ENCODE assay signal across 35 cellular contexts in genomic region chr22:24930678-24931077, GRCh38. TPM values are rescaled to one million over a fixed set of nuclear protein-coding genes. Genes with fewer than 3 reads are reported as not detected.
"Had no signal": no experiment of that assay in that cellular context is flagged by ENCODE, and none has a peak within 500 bp of the region (broad histone marks: within the 10 kb centered on the region; RNA-seq: fewer than 3 reads in every experiment).

No MANE protein-coding gene starts in this region.

- FAIRE-seq: astrocyte, bronchial epithelial cell had no signal

- H3K27ac ChIP-seq: adrenal gland, ascending aorta, body of pancreas, brain microvascular endothelial cell, cardiac muscle cell had no signal

- H3K27me3 ChIP-seq: adrenal gland, ascending aorta, body of pancreas, brain microvascular endothelial cell, breast epithelium, cardiac muscle cell had no signal

- H3K36me3 ChIP-seq: adrenal gland, brain microvascular endothelial cell, breast epithelium, cardiac muscle cell had no signal

- DNase-seq: activated effector memory CD4-positive, alpha-beta T cell treated with anti-CD3 and anti-CD28 coated beads, Interleukin-2, amount 50 U/mL, for 16 hours; activated effector memory CD4-positive, alpha-beta T cell treated with Interleukin-2 at 50 U/mL for 16 hours; activated gamma-delta T cell; activated gamma-delta T cell treated with Interleukin-2 at 50 U/mL for 16 hours; activated naive CD4-positive, alpha-beta T cell; activated naive CD4-positive, alpha-beta T cell treated with anti-CD3 and anti-CD28 coated beads for 36 hours; activated naive CD4-positive, alpha-beta T cell treated with anti-CD3 and anti-CD28 coated beads, Interleukin-2, amount 10 ng/mL, durations not matched to agents 7 days and 5 days; activated naive CD4-positive, alpha-beta T cell treated with anti-CD3 and anti-CD28 coated beads, Interleukin-2, amount 50 U/mL, for 16 hours; activated naive CD4-positive, alpha-beta T cell treated with Interleukin-2 at 50 U/mL for 16 hours; activated naive CD8-positive, alpha-beta T cell treated with anti-CD3 and anti-CD28 coated beads for 36 hours; activated naive CD8-positive, alpha-beta T cell treated with anti-CD3 and anti-CD28 coated beads, Interleukin-2, amount 10 ng/mL, durations not matched to agents 7 days and 5 days; activated naive CD8-positive, alpha-beta T cell treated with anti-CD3 and anti-CD28 coated beads, Interleukin-2, amount 50 U/mL, for 24 hours; activated T-cell treated with anti-CD3 and anti-CD28 coated beads, Interleukin-2, amount 50 U/mL, for 1 hour; activated T-cell treated with anti-CD3 and anti-CD28 coated beads, Interleukin-2, amount 50 U/mL, for 24 hours; activated T-cell treated with anti-CD3 and anti-CD28 coated beads, Interleukin-2, amount 50 U/mL, for 4 hours; activated T-cell treated with anti-CD3 and anti-CD28 coated beads, Interleukin-2, amount 50 U/mL, for 48 hours; activated T-cell treated with anti-CD3 and anti-CD28 coated beads, Interleukin-2, amount 50 U/mL, for 72 hours; adrenal gland; amniotic stem cell; amygdala; anterior cingulate cortex; aorta; body of pancreas; brain microvascular endothelial cell; caudate nucleus; central memory CD4-positive, alpha-beta T cell; cerebellar nuclear complex had no signal

- ATAC-seq: activated naive CD4-positive, alpha-beta T cell treated with anti-CD3 and anti-CD28 coated beads, Interleukin-2, amount 50 U/mL, for 72 hours; activated naive CD8-positive, alpha-beta T cell treated with anti-CD3 and anti-CD28 coated beads, Interleukin-2, amount 50 U/mL, for 24 hours; activated T-cell treated with anti-CD3 and anti-CD28 coated beads, Interleukin-2, amount 50 U/mL, for 4 hours; activated T-cell treated with anti-CD3 and anti-CD28 coated beads, Interleukin-2, amount 50 U/mL, for 72 hours; activated T-helper 17 cell treated with anti-CD3 and anti-CD28 coated beads, Interleukin-2, amount 50 U/mL, for 72 hours; body of pancreas had no signal

- H3K4me3 ChIP-seq: adrenal gland, ascending aorta, body of pancreas, breast epithelium, cardiac muscle cell had no signal

- H3K4me1 ChIP-seq: adrenal gland, ascending aorta, body of pancreas, breast epithelium had no signal

- H3K9me3 ChIP-seq: ascending aorta, body of pancreas, breast epithelium had no signal

RNA-seq across cellular contexts. Expression of gene LHFPL7, which starts 15.8 kb away (rescaled TPM):
- polyA plus RNA-seq: adipose tissue, adrenal gland, aorta, cardiac muscle cell had no signal
